In genomic region chr22:24146791-24147353, GRCh38 we compare ENCODE assay signal across 10 cellular contexts. TPM values are rescaled to one million over a fixed set of nuclear protein-coding genes. Genes with fewer than 3 reads are reported as not detected.
A peak's percentile ranks its signal among the peaks of the same experiment; 100 is the strongest.
DNase-seq lines count a peak whose midpoint lies in the region; ATAC-seq and TF ChIP-seq lines count a peak whose summit lies in the region.
"Had no signal": no experiment of that assay in that cellular context is flagged by ENCODE, and none has a peak within 500 bp of the region (broad histone marks: within the 10 kb centered on the region; RNA-seq: fewer than 3 reads in every experiment).

No MANE protein-coding gene starts in this region.

- peaks cover 45 to 95% (median 92%) of the 10 kb centered on the region in 7 donors for H3K4me1 Mint-ChIP-seq in naive thymus-derived CD4-positive, alpha-beta T cell

- H3K4me2 ChIP-seq in Loucy (ENCODE audit: low read depth, low read length, poor library complexity, severe bottlenecking), result peak overlapping the region; percentile 84
- H3K4me2 ChIP-seq in PC-3 (ENCODE audit: low read length), result no peak overlapping the region

- DNase-seq in AG04450 (ENCODE audit: low read depth, low spot score) (peak; percentile 92), coronary artery (ENCODE audit: low spot score) (peak; percentile 83), PC-3 (no peak), iPS-NIHi11 (ENCODE audit: low spot score) (no peak)
- DNase-seq in naive thymus-derived CD4-positive, alpha-beta T cell, result no peak
- no peak for DNase-seq in NK-92 treated with Interleukin-12 subunit alpha and Interleukin-12 subunit beta, amount 100 ng/mL, for 24 hours (lab: John Stamatoyannopoulos, UW)
- DNase-seq: left cardiac atrium had no signal

- BruUV-seq in PC-3 (replicated peaks; lab: Mats Ljungman, UMichigan), result no TSS peak

- H3K27me3 Mint-ChIP-seq in naive thymus-derived CD4-positive, alpha-beta T cell, result no peaks in the 10 kb centered on the region

- no peaks in the 10 kb centered on the region for H3K9me3 Mint-ChIP-seq in naive thymus-derived CD4-positive, alpha-beta T cell

- H3K27ac Mint-ChIP-seq in naive thymus-derived CD4-positive, alpha-beta T cell, result peak overlapping the region in 8 of 9 donors; percentile 20 to 91 (median 71)

- no peaks in the 10 kb centered on the region for H4K20me1 ChIP-seq in Loucy (ENCODE audit: insufficient read depth, low read length, poor library complexity, severe bottlenecking)
- H4K20me1 ChIP-seq in PC-3 (ENCODE audit: low read length), result no peaks in the 10 kb centered on the region

- peaks cover 15% of the 10 kb centered on the region; the same call in 1 of the 2 replicates for H3K79me2 ChIP-seq in Loucy (ENCODE audit: insufficient read depth, low read length)
- no peaks in the 10 kb centered on the region for H3K79me2 ChIP-seq in PC-3 (ENCODE audit: low read length)

- no peaks in the 10 kb centered on the region for H3K27me3 ChIP-seq in AG04450 (ENCODE audit: control insufficient read depth, insufficient read depth, low read length)
- no peaks in the 10 kb centered on the region for H3K27me3 ChIP-seq in Loucy (ENCODE audit: insufficient read depth, low read length, poor library complexity, severe bottlenecking)
- H3K27me3 ChIP-seq in naive thymus-derived CD4-positive, alpha-beta T cell (ENCODE audit: control insufficient read depth in 2 of 2, insufficient read depth in 2 of 2, low read length in 2 of 2), result no peaks in the 10 kb centered on the region
- H3K27me3 ChIP-seq in PC-3 (ENCODE audit: low read length), result no peaks in the 10 kb centered on the region

- H3K4me1 ChIP-seq in Loucy (ENCODE audit: insufficient read depth, low read length, poor library complexity, severe bottlenecking) (peaks cover 54% of the 10 kb centered on the region), PC-3 (ENCODE audit: insufficient read depth, low read length) (peaks cover 22% of the 10 kb centered on the region)
- H3K4me1 ChIP-seq in naive thymus-derived CD4-positive, alpha-beta T cell (ENCODE audit: control insufficient read depth in 2 of 2, insufficient read depth in 2 of 2, low read length in 2 of 2), result peaks cover 29 to 56% of the 10 kb centered on the region in 2 donors

- H3K27ac ChIP-seq in AG04450 (ENCODE audit: low read depth, low read length) (peak overlapping the region; percentile 99), coronary artery (peak overlapping the region; percentile 46 to 94), PC-3 (ENCODE audit: low read length) (no peak overlapping the region)
- peak overlapping the region; percentile 36 for H3K27ac ChIP-seq in naive thymus-derived CD4-positive, alpha-beta T cell (ENCODE audit: low read depth, low read length)

- H2AFZ ChIP-seq in Loucy (ENCODE audit: low read length), result no peak overlapping the region
- H2AFZ ChIP-seq in PC-3 (ENCODE audit: low read length), result no peak overlapping the region

- H3K9me3 ChIP-seq in AG04450 (ENCODE audit: control insufficient read depth, insufficient read depth, low read length) (no peaks in the 10 kb centered on the region), Loucy (ENCODE audit: insufficient read depth, low read depth, low read length) (no peaks in the 10 kb centered on the region), PC-3 (ENCODE audit: low read length) (no peaks in the 10 kb centered on the region)
- no peaks in the 10 kb centered on the region for H3K9me3 ChIP-seq in naive thymus-derived CD4-positive, alpha-beta T cell (ENCODE audit: control insufficient read depth in 2 of 3, low read length in 3 of 3)

- no peaks in the 10 kb centered on the region for H3K9me2 ChIP-seq in Loucy (replicated peaks; ENCODE audit: low read depth, low read length)
- no peaks in the 10 kb centered on the region for H3K9me2 ChIP-seq in PC-3 (replicated peaks; ENCODE audit: low read length)

- intact Hi-C loops in naive thymus-derived CD4-positive, alpha-beta T cell (cut with micrococcal nuclease), result loop anchor here in 1 of 2 donors (1.0 kb wide), 1 partner anchor 10 kb away; no protein-coding TSS in a partner anchor
- intact Hi-C loops in PC-3 (cut with micrococcal nuclease), result no loop called here

- H3K9ac ChIP-seq in Loucy (ENCODE audit: low read depth, low read length, poor library complexity, severe bottlenecking) (peak overlapping the region; percentile 66), PC-3 (ENCODE audit: low read length) (no peak overlapping the region)

- POLR2A ChIA-PET in AG04450 (lab: Yijun Ruan, JAX) (interaction anchor here (0.5 to 2.4 kb wide), 7 partner anchors 10 to 143 kb away, joined by 3 to 27 read pairs (median 3); no protein-coding TSS in a partner anchor), PC-3 (lab: Charles Lee; ENCODE audit: unreplicated experiment) (no interaction called here)
- POLR2A ChIA-PET in naive thymus-derived CD4-positive, alpha-beta T cell (lab: Charles Lee), result interaction anchor here (1.4 to 19.7 kb wide), 4 partner anchors 11 to 124 kb away, joined by 3 to 296 read pairs (median 5); partner anchors contain the start of gene SPECC1L

- H3K4me3 ChIP-seq in AG04450 (ENCODE audit: low read depth, low read length) (peak overlapping the region; percentile 22), Loucy (ENCODE audit: low read length, poor library complexity, severe bottlenecking) (peak overlapping the region; percentile 58), coronary artery (peak overlapping the region; percentile 18), PC-3 (ENCODE audit: low read length) (no peak overlapping the region)
- H3K4me3 ChIP-seq in naive thymus-derived CD4-positive, alpha-beta T cell (ENCODE audit: low read length), result no peak overlapping the region
- H3K4me3 ChIP-seq: GM12878 had no signal

- peak overlapping the region in 3 of 10 donors; percentile 6 to 80 (median 48) for H3K4me3 Mint-ChIP-seq in naive thymus-derived CD4-positive, alpha-beta T cell

- H3K36me3 Mint-ChIP-seq in naive thymus-derived CD4-positive, alpha-beta T cell, result peaks cover 0 to 20% (median 0%) of the 10 kb centered on the region in 5 donors

- no peak for ATAC-seq in naive thymus-derived CD4-positive, alpha-beta T cell
- ATAC-seq in PC-3 (no peak), HG03565 (IDR thresholded peaks at IDR 0.05; ENCODE audit: unreplicated experiment) (no peak)

- H3F3A ChIP-seq in Loucy (ENCODE audit: low read depth) (no peaks in the 10 kb centered on the region), PC-3 (ENCODE audit: low read length, unreplicated experiment) (no peaks in the 10 kb centered on the region)

- CTCF ChIA-PET in AG04450 (lab: Charles Lee), result interaction anchor here (3.5 kb wide), 1 partner anchor 10 kb away, joined by 26 read pairs; no protein-coding TSS in a partner anchor
- CTCF ChIA-PET in naive thymus-derived CD4-positive, alpha-beta T cell (lab: Charles Lee), result interaction anchor here (1.2 to 8.4 kb wide), 2 partner anchors 8 to 40 kb away, joined by 6 to 53 read pairs; no protein-coding TSS in a partner anchor
- CTCF ChIA-PET in PC-3 (lab: Charles Lee), result no interaction called here

- TF ChIP-seq CTCF in AG04450 (IDR thresholded peaks at IDR 0.05; ENCODE audit: low read depth, low read length), result no peak
- no peak for TF ChIP-seq CTCF in Loucy (conservative IDR thresholded peaks at IDR 0.05; ENCODE audit: low read length)
- TF ChIP-seq CTCF in coronary artery (IDR thresholded peaks at IDR 0.05), result no peak
- TF ChIP-seq CTCF in PC-3 (conservative IDR thresholded peaks at IDR 0.05; ENCODE audit: low read depth, low read length), result no peak

- H3K36me3 ChIP-seq in Loucy (ENCODE audit: insufficient read depth, low read length) (peaks cover 24% of the 10 kb centered on the region; the same call in 1 of the 2 replicates), PC-3 (ENCODE audit: low read depth, low read length) (no peaks in the 10 kb centered on the region)
- H3K36me3 ChIP-seq in naive thymus-derived CD4-positive, alpha-beta T cell (ENCODE audit: control insufficient read depth in 2 of 3, insufficient read depth in 3 of 3, low read length in 3 of 3), result peaks cover 0 to 5% (median 0%) of the 10 kb centered on the region in 3 experiments

RNA-seq across cellular contexts. Expression of gene SUSD2, which starts 34.4 kb away (rescaled TPM):
- polyA plus RNA-seq in AG04450 (2011; rRNA removed), result 0.63 and 1.1 TPM in 2 replicates
- polyA minus RNA-seq in AG04450 (2011; rRNA and poly(A)+ RNA removed), result 0.09 and 0.32 TPM in 2 replicates
- total RNA-seq in naive thymus-derived CD4-positive, alpha-beta T cell, result 1 to 10 TPM; 1.0 to 2.3 (median 1.7) TPM
- under 1 TPM in 1 of 2 donors, not detected in 1; 0.40 TPM for polyA plus RNA-seq in naive thymus-derived CD4-positive, alpha-beta T cell
- total RNA-seq in PC-3 (2014; rRNA removed), result 1.3 and 1.6 TPM in 2 replicates

Comparison
In these comparisons a context has a peak if more than half of its experiments do, and no peak if none do; other contexts are left out.
1. DNase-seq: peak in AG04450 (single experiment) and coronary artery (single experiment); none in naive thymus-derived CD4-positive, alpha-beta T cell (0 of 9), NK-92 treated with Interleukin-12 subunit alpha and Interleukin-12 subunit beta, amount 100 ng/mL, for 24 hours (single experiment), PC-3 (single experiment) and iPS-NIHi11 (single experiment).
2. H3K4me3 ChIP-seq: peak in AG04450 (single experiment), Loucy (single experiment) and coronary artery (single experiment); none in naive thymus-derived CD4-positive, alpha-beta T cell (single experiment) and PC-3 (single experiment).